ENCODE assay signal across 8 cellular contexts in the genomic region with DNA sequence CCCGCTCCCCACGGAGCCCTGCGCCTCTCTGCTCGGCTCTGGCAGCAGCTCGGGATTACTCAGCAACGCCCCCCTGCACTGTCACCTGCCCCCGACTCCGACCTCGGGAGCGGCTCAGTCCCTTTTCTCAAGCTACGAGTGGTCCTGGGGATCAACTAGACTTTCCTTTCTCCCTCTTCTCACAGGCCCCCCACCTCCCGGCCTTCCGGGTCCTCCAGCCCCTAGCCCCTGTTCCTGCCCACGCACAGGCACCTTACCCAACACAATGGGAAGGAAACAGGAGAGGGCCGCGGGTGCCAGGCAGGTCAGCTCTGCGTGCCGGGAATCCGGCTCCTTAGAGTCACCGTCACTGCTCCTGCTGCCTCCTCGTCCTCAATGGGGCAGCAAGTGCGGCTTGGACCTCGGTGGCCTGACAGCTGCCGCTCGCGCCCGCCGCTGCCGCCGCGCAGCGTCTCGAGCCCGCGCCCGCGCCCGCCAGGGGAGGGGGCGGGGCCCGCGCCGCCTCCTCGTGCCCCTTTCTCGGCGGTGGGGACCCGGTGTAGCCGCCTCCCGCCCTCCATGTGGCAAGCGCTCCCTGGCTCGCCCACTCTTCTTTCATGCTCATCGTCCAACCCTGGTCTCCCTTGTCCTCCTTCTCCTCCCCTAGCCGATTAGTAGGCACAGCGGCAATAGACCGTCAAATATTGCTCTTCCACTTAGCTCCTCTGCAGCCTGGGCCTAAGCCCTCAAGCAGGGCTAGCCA.
A peak's percentile ranks its signal among the peaks of the same experiment; 100 is the strongest.
DNase-seq lines count a peak whose midpoint lies in the region; ATAC-seq and TF ChIP-seq lines count a peak whose summit lies in the region.

RAB9B (minus strand) TSS at position 455 of the 742 bp plus-strand sequence. CDS start 6,473 bp downstream, outside the sequence.

- peak within 1 kb of the TSS; percentile 67 to 70 for H3K4me3 ChIP-seq in mucosa of rectum (ENCODE audit: low read length in 2 of 2)

- peaks cover 0 to 5% of the 10 kb centered on the region in 2 donors for H3K4me1 ChIP-seq in mucosa of rectum (ENCODE audit: control insufficient read depth in 2 of 2, insufficient read depth in 2 of 2, low read length in 2 of 2)

- peak; percentile 20 to 43 for DNase-seq in NOMO-1 (lab: John Stamatoyannopoulos, UW; ENCODE audit: unreplicated experiment in 2 of 2)
- no peak for DNase-seq in NOMO-1 treated with dmso at 0.1 percent for 144 hours (lab: John Stamatoyannopoulos, UW; ENCODE audit: unreplicated experiment)
- DNase-seq in NCI-H2196 (lab: John Stamatoyannopoulos, UW; ENCODE audit: unreplicated experiment) = peak; percentile 68
- peak; percentile 56 for DNase-seq in activated T-cell treated with anti-CD3 and anti-CD28 coated beads for 48 hours (ENCODE audit: low read depth)
- peak; percentile 53 to 66 for DNase-seq in erythroblast (lab: John Stamatoyannopoulos, UW)
- peak; percentile 25 to 62 (median 56) for DNase-seq in stimulated activated naive CD4-positive, alpha-beta T cell (lab: John Stamatoyannopoulos, UW)

- peak within 1 kb of the TSS in 1 of 2 donors; percentile 28 for H3K27ac ChIP-seq in mucosa of rectum (ENCODE audit: low read depth in 2 of 2, low read length in 2 of 2)

- peak within 1 kb of the TSS; percentile 9 to 57 for H3K9ac ChIP-seq in mucosa of rectum (ENCODE audit: low read depth in 1 of 2, low read length in 2 of 2)

- H3K9me3 ChIP-seq in mucosa of rectum (ENCODE audit: control insufficient read depth in 2 of 2, low read length in 2 of 2) = no peaks in the 10 kb centered on the region

- no peak for TF ChIP-seq POLR2A in erythroblast (IDR thresholded peaks at IDR 0.05; ENCODE audit: low read length)

- ATAC-seq in HG02981 (IDR thresholded peaks at IDR 0.05; ENCODE audit: unreplicated experiment) = peak; percentile 88

- no peaks in the 10 kb centered on the region for H3K36me3 ChIP-seq in mucosa of rectum (ENCODE audit: control insufficient read depth in 2 of 2, insufficient read depth in 2 of 2, low read length in 2 of 2)

- H3K27me3 ChIP-seq in mucosa of rectum (ENCODE audit: control insufficient read depth in 2 of 2, insufficient read depth in 2 of 2, low read length in 2 of 2) = no peaks in the 10 kb centered on the region
